In genomic region chr14:21612324-21612723, GRCh38 we compare ENCODE assay signal across 1 cellular context.
TF ChIP-seq lines count a peak whose summit lies in the region.

No MANE protein-coding gene starts in this region.

TF ChIP-seq in WTC11, 78 proteins besides CTCF, POLR2A, EP300 and RAD21:
- TF ChIP-seq FOXP1 (CRISPR knock-in tag; IDR thresholded peaks at IDR 0.05; ENCODE audit: borderline replicate concordance) = no peak
- TF ChIP-seq ZBTB21 (CRISPR knock-in tag; IDR thresholded peaks at IDR 0.05; ENCODE audit: borderline replicate concordance) = no peak
- TF ChIP-seq, protein P1, sequence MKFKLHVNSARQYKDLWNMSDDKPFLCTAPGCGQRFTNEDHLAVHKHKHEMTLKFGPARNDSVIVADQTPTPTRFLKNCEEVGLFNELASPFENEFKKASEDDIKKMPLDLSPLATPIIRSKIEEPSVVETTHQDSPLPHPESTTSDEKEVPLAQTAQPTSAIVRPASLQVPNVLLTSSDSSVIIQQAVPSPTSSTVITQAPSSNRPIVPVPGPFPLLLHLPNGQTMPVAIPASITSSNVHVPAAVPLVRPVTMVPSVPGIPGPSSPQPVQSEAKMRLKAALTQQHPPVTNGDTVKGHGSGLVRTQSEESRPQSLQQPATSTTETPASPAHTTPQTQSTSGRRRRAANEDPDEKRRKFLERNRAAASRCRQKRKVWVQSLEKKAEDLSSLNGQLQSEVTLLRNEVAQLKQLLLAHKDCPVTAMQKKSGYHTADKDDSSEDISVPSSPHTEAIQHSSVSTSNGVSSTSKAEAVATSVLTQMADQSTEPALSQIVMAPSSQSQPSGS (CRISPR knock-in tag; IDR thresholded peaks at IDR 0.05; ENCODE audit: borderline replicate concordance, low read depth) = no peak
- TF ChIP-seq KAT7 (CRISPR knock-in tag; IDR thresholded peaks at IDR 0.05; ENCODE audit: borderline replicate concordance) = no peak
- no peak for TF ChIP-seq ELF4 (CRISPR knock-in tag; IDR thresholded peaks at IDR 0.05; ENCODE audit: low read depth)
- no peak for TF ChIP-seq NFE2L1 (CRISPR knock-in tag; IDR thresholded peaks at IDR 0.05)
- TF ChIP-seq, protein P2, sequence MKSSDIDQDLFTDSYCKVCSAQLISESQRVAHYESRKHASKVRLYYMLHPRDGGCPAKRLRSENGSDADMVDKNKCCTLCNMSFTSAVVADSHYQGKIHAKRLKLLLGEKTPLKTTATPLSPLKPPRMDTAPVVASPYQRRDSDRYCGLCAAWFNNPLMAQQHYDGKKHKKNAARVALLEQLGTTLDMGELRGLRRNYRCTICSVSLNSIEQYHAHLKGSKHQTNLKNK (CRISPR knock-in tag; IDR thresholded peaks at IDR 0.05) = no peak
- TF ChIP-seq ZNF532 (CRISPR knock-in tag; IDR thresholded peaks at IDR 0.05; ENCODE audit: borderline replicate concordance) = no peak
TF ChIP-seq in WTC11: peak in this region for 0.
